In the genomic region with DNA sequence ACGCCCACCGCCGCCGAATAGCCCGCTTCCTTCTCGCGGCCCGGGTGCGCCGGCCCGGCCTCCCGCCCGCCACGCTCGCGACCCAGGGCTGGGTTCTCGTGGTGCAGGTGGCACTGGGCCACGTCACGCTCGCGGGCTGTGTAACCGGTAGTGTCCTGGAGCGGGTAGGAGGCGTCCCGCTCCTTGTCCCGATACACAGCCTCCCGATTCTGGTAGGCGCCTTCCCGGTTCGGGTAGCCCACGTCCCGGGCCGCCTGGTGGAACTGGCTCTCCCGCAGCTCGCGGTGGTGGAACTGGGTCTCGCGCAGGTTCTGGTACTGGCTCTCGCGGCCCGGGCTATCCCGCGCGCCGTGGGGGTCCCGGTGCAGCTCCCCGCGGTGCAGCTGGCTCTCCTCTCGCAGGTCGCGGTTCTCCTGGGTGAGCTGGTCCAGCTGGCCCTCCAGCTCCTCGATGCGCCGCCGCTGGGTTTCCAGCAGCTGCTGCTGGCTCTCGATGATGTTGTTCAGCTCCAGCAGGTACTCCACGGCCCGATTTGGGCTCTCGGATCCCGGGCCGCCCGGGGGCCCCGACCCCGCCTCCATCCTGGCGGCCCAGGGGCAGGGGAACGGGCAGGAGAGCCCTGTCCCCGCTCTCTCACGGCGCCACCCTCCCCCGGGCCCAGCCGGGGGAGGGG, we compare ENCODE assay signal across 8 cellular contexts. TPM values are rescaled to one million over a fixed set of nuclear protein-coding genes. Genes with fewer than 3 reads are reported as not detected.
A peak's percentile ranks its signal among the peaks of the same experiment; 100 is the strongest.
DNase-seq lines count a peak whose midpoint lies in the region; ATAC-seq and TF ChIP-seq lines count a peak whose summit lies in the region.

No MANE protein-coding gene starts in this region.

- no peak for ATAC-seq in stimulated activated naive CD8-positive, alpha-beta T cell treated with anti-CD3 and anti-CD28 coated beads, Interleukin-15, Interleukin-2, amounts not matched to agents 100 U/mL and 50 U/mL, for 24 hours
- ATAC-seq in GM19467 (IDR thresholded peaks at IDR 0.05; ENCODE audit: unreplicated experiment) (no peak), HG02763 (IDR thresholded peaks at IDR 0.05; ENCODE audit: unreplicated experiment) (no peak)

- no peak overlapping the region for H3K9ac ChIP-seq in liver (ENCODE audit: low read depth in 1 of 2, low read length in 2 of 2)

- peaks cover 3 to 18% (median 11%) of the 10 kb centered on the region in 4 donors for H3K4me1 ChIP-seq in liver (ENCODE audit: control insufficient read depth in 4 of 4, insufficient read depth in 4 of 4, low read length in 3 of 4)

- H3K4me3 ChIP-seq in liver (ENCODE audit: low read depth in 1 of 3, low read length in 3 of 3) = peak overlapping the region; percentile 41 to 68 (median 51)

- no peaks in the 10 kb centered on the region for H3K9me3 ChIP-seq in liver (ENCODE audit: control insufficient read depth in 4 of 4, low read length in 3 of 4)

- H3K36me3 Mint-ChIP-seq in stimulated activated naive CD8-positive, alpha-beta T cell treated with anti-CD3 and anti-CD28 coated beads, Interleukin-15, Interleukin-2, amounts not matched to agents 100 ng/mL and 50 ng/mL, for 24 hours (ENCODE audit: low read depth) = no peaks in the 10 kb centered on the region
- H3K36me3 Mint-ChIP-seq in brain (no peaks in the 10 kb centered on the region), type B pancreatic cell (no peaks in the 10 kb centered on the region)

- H3K27me3 ChIP-seq in liver (ENCODE audit: control insufficient read depth in 4 of 4, insufficient read depth in 4 of 4, low read length in 3 of 4) = peaks cover 0 to 5% (median 0%) of the 10 kb centered on the region in 4 donors

- TF ChIP-seq CTCF in brain (conservative IDR thresholded peaks at IDR 0.05) (no peak), liver (IDR thresholded peaks at IDR 0.05; ENCODE audit: low read depth, low read length, missing input control) (no peak), type B pancreatic cell (conservative IDR thresholded peaks at IDR 0.05) (no peak)

- no peak for DNase-seq in stimulated activated naive CD8-positive, alpha-beta T cell treated with anti-CD3 and anti-CD28 coated beads, Interleukin-15, Interleukin-2, amounts not matched to agents 100 U/mL and 50 U/mL, for 24 hours
- DNase-seq in type B pancreatic cell (ENCODE audit: extremely low spot score, unreplicated experiment) = no peak
- DNase-seq in MV-4-11 (lab: John Stamatoyannopoulos, UW) = no peak

- peaks cover 45% of the 10 kb centered on the region for H3K27me3 Mint-ChIP-seq in stimulated activated naive CD8-positive, alpha-beta T cell treated with anti-CD3 and anti-CD28 coated beads, Interleukin-15, Interleukin-2, amounts not matched to agents 100 ng/mL and 50 ng/mL, for 24 hours
- H3K27me3 Mint-ChIP-seq in brain (peaks cover 47% of the 10 kb centered on the region), type B pancreatic cell (peaks cover 62% of the 10 kb centered on the region)

- H3K4me3 Mint-ChIP-seq in stimulated activated naive CD8-positive, alpha-beta T cell treated with anti-CD3 and anti-CD28 coated beads, Interleukin-15, Interleukin-2, amounts not matched to agents 100 ng/mL and 50 ng/mL, for 24 hours = peak overlapping the region; percentile 20
- H3K4me3 Mint-ChIP-seq in brain (peak overlapping the region; percentile 45 to 93 (median 57)), type B pancreatic cell (peak overlapping the region; percentile 61)

- TF ChIP-seq RAD21 in liver (IDR thresholded peaks at IDR 0.05) = no peak

- no peaks in the 10 kb centered on the region for H3K9me3 Mint-ChIP-seq in stimulated activated naive CD8-positive, alpha-beta T cell treated with anti-CD3 and anti-CD28 coated beads, Interleukin-15, Interleukin-2, amounts not matched to agents 100 ng/mL and 50 ng/mL, for 24 hours
- peaks cover 0 to 25% (median 4%) of the 10 kb centered on the region in 5 experiments for H3K9me3 Mint-ChIP-seq in brain
- no peaks in the 10 kb centered on the region for H3K9me3 Mint-ChIP-seq in type B pancreatic cell

- no peak overlapping the region for H3K27ac ChIP-seq in liver (ENCODE audit: low read depth in 1 of 2, low read length in 2 of 2)

- WGBS in liver = under 1% methylated on average over 70 of the region's 71 CpGs

- H3K4me1 Mint-ChIP-seq in stimulated activated naive CD8-positive, alpha-beta T cell treated with anti-CD3 and anti-CD28 coated beads, Interleukin-15, Interleukin-2, amounts not matched to agents 100 ng/mL and 50 ng/mL, for 24 hours (ENCODE audit: low read depth) = peaks cover 3% of the 10 kb centered on the region
- peaks cover 40% of the 10 kb centered on the region for H3K4me1 Mint-ChIP-seq in brain
- H3K4me1 Mint-ChIP-seq in type B pancreatic cell (ENCODE audit: unreplicated experiment) = peaks cover 7% of the 10 kb centered on the region

- H3K27ac Mint-ChIP-seq in stimulated activated naive CD8-positive, alpha-beta T cell treated with anti-CD3 and anti-CD28 coated beads, Interleukin-15, Interleukin-2, amounts not matched to agents 100 ng/mL and 50 ng/mL, for 24 hours = no peak overlapping the region
- no peak overlapping the region for H3K27ac Mint-ChIP-seq in brain
- no peak overlapping the region for H3K27ac Mint-ChIP-seq in type B pancreatic cell

- H3K36me3 ChIP-seq in liver (ENCODE audit: control insufficient read depth in 4 of 4, insufficient read depth in 3 of 4, low read depth in 1 of 4, low read length in 3 of 4) = no peaks in the 10 kb centered on the region

TF ChIP-seq in liver, 16 proteins besides CTCF, POLR2A, EP300 and RAD21:
- no peak for TF ChIP-seq ZBTB33 (IDR thresholded peaks at IDR 0.05)
- TF ChIP-seq FOXA1 (IDR thresholded peaks at IDR 0.05) = no peak
- TF ChIP-seq, protein P1, sequence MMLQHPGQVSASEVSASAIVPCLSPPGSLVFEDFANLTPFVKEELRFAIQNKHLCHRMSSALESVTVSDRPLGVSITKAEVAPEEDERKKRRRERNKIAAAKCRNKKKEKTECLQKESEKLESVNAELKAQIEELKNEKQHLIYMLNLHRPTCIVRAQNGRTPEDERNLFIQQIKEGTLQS (IDR thresholded peaks at IDR 0.05) = no peak
- no peak for TF ChIP-seq NR2F2 (IDR thresholded peaks at IDR 0.05)
- TF ChIP-seq EGR1 (IDR thresholded peaks at IDR 0.05; ENCODE audit: low read depth in 2 of 2) = no peak
- no peak for TF ChIP-seq HNF4G (IDR thresholded peaks at IDR 0.05)
- no peak for TF ChIP-seq SP1 (IDR thresholded peaks at IDR 0.05)
- TF ChIP-seq, protein P2, sequence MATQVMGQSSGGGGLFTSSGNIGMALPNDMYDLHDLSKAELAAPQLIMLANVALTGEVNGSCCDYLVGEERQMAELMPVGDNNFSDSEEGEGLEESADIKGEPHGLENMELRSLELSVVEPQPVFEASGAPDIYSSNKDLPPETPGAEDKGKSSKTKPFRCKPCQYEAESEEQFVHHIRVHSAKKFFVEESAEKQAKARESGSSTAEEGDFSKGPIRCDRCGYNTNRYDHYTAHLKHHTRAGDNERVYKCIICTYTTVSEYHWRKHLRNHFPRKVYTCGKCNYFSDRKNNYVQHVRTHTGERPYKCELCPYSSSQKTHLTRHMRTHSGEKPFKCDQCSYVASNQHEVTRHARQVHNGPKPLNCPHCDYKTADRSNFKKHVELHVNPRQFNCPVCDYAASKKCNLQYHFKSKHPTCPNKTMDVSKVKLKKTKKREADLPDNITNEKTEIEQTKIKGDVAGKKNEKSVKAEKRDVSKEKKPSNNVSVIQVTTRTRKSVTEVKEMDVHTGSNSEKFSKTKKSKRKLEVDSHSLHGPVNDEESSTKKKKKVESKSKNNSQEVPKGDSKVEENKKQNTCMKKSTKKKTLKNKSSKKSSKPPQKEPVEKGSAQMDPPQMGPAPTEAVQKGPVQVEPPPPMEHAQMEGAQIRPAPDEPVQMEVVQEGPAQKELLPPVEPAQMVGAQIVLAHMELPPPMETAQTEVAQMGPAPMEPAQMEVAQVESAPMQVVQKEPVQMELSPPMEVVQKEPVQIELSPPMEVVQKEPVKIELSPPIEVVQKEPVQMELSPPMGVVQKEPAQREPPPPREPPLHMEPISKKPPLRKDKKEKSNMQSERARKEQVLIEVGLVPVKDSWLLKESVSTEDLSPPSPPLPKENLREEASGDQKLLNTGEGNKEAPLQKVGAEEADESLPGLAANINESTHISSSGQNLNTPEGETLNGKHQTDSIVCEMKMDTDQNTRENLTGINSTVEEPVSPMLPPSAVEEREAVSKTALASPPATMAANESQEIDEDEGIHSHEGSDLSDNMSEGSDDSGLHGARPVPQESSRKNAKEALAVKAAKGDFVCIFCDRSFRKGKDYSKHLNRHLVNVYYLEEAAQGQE (IDR thresholded peaks at IDR 0.05) = no peak
- TF ChIP-seq MAX (IDR thresholded peaks at IDR 0.05) = no peak
- no peak for TF ChIP-seq GABPA (IDR thresholded peaks at IDR 0.05 in 1 of 2, conservative IDR thresholded peaks at IDR 0.05 in 1 of 2)
- no peak for TF ChIP-seq RXRA (IDR thresholded peaks at IDR 0.05)
- no peak for TF ChIP-seq HNF4A (conservative IDR thresholded peaks at IDR 0.05)
- TF ChIP-seq JUND (IDR thresholded peaks at IDR 0.05) = no peak
- no peak for TF ChIP-seq TAF1 (conservative IDR thresholded peaks at IDR 0.05)

RNA-seq across cellular contexts. Expression of gene IQSEC2, which starts 39.3 kb away (rescaled TPM):
- polyA plus RNA-seq in brain (ENCODE audit: insufficient read depth, low read depth, low replicate concordance) (17.8 TPM), liver (1 to 10 TPM in 1 of 2 donors, under 1 TPM in 1; 0.40 to 1.8 TPM)
- total RNA-seq in liver (1 to 10 TPM; 1.0 to 2.1 TPM), type B pancreatic cell (ENCODE audit: low replicate concordance) (8.2 and 10.9 TPM in 2 replicates)
